ENCODE assay signal across 8 cellular contexts in genomic region chr1:1696431-1697357, GRCh38. TPM values are rescaled to one million over a fixed set of nuclear protein-coding genes. Genes with fewer than 3 reads are reported as not detected.
DNase-seq lines count a peak whose midpoint lies in the region; ATAC-seq, FAIRE-seq and TF ChIP-seq lines count a peak whose summit lies in the region.
"Not testable (repeated sequence)": the region's sequence is repeated elsewhere in the genome, so short reads cannot be mapped to it uniquely, and the experiment has no call there.

No MANE protein-coding gene starts in this region.

- not testable (repeated sequence) for H3K27me3 Mint-ChIP-seq in CD4-positive, CD25-positive, alpha-beta regulatory T cell; astrocyte (ENCODE audit: low read depth, unreplicated experiment); glutamatergic neuron (ENCODE audit: unreplicated experiment); nephron progenitor cell (ENCODE audit: low read depth, poor library complexity)

- H3K9me3 ChIP-seq in CD4-positive, CD25-positive, alpha-beta regulatory T cell (ENCODE audit: control insufficient read depth in 2 of 2, low read length in 2 of 2); Peyer's patch; astrocyte (ENCODE audit: insufficient read depth, low read depth, low read length); HepG2 (ENCODE audit: low read length): not testable (repeated sequence)

- not testable (repeated sequence) for H3K27ac ChIP-seq in CD4-positive, CD25-positive, alpha-beta regulatory T cell (ENCODE audit: insufficient read depth, low read length, poor library complexity, severe bottlenecking); Peyer's patch; astrocyte (ENCODE audit: low read depth, low read length); HepG2 (ENCODE audit: extremely low read length, insufficient read depth, low read length)

- 41% methylated on average over 10 of the region's 23 CpGs for WGBS in HepG2 (ENCODE audit: low lambda C conversion rate)

- H3K9ac ChIP-seq in astrocyte (ENCODE audit: low read length): not testable (repeated sequence)
- 0 out of 2 replicates have a peak overlapping the region, but pooled peaks have one; percentile 11 for H3K9ac ChIP-seq in HepG2 (ENCODE audit: insufficient read depth, low read depth, low read length)

- not testable (repeated sequence) for H3K79me2 ChIP-seq in astrocyte (ENCODE audit: insufficient read depth, low read length); HepG2 (ENCODE audit: insufficient read depth, low read length)

- peak overlapping the region in 1 of 4 donors; percentile 32 for H3K4me3 Mint-ChIP-seq in CD4-positive, CD25-positive, alpha-beta regulatory T cell
- peak overlapping the region; percentile 20 for H3K4me3 Mint-ChIP-seq in astrocyte (ENCODE audit: unreplicated experiment)
- H3K4me3 Mint-ChIP-seq in glutamatergic neuron (ENCODE audit: unreplicated experiment); nephron progenitor cell: not testable (repeated sequence)

- not testable (repeated sequence) for TF ChIP-seq EP300 in HepG2 (IDR thresholded peaks at IDR 0.05; ENCODE audit: low read depth in 2 of 2, low read length in 2 of 2); HepG2 (CRISPR knock-in tag; IDR thresholded peaks at IDR 0.05; ENCODE audit: borderline replicate concordance)

- not testable (repeated sequence) for H2AFZ ChIP-seq in astrocyte (ENCODE audit: low read depth, low read length); HepG2 (ENCODE audit: low read length)

- H3K4me2 ChIP-seq in astrocyte (ENCODE audit: low read length): not testable (repeated sequence)
- H3K4me2 ChIP-seq in HepG2 (ENCODE audit: low read depth, low read length): peak overlapping the region; percentile 51; the same call in 1 of the 2 replicates

- CTCF ChIA-PET in HepG2 (lab: Yijun Ruan, JAX; ENCODE audit: low intra/inter-chr PET ratio, low total read pairs): not testable (repeated sequence)

- BruUV-seq in HepG2 (replicated peaks; lab: Mats Ljungman, UMichigan): not testable (repeated sequence)

- H3K9me3 Mint-ChIP-seq in CD4-positive, CD25-positive, alpha-beta regulatory T cell; astrocyte (ENCODE audit: unreplicated experiment); glutamatergic neuron (ENCODE audit: unreplicated experiment); nephron progenitor cell: not testable (repeated sequence)

- not testable (repeated sequence) for H3K4me3 ChIP-seq in CD4-positive, CD25-positive, alpha-beta regulatory T cell (ENCODE audit: low read depth, low read length); Peyer's patch; astrocyte (ENCODE audit: insufficient read depth, low read depth, low read length); HepG2 (replicated peaks in 1 of 3; ENCODE audit: insufficient read depth in 1 of 3, low read depth in 2 of 3, low read length in 3 of 3)

- H3K27ac Mint-ChIP-seq in CD4-positive, CD25-positive, alpha-beta regulatory T cell: peak overlapping the region in 2 of 3 donors; percentile 47 to 96
- H3K27ac Mint-ChIP-seq in astrocyte (ENCODE audit: unreplicated experiment): not testable (repeated sequence)
- peak overlapping the region; percentile 52 for H3K27ac Mint-ChIP-seq in glutamatergic neuron (ENCODE audit: unreplicated experiment)
- H3K27ac Mint-ChIP-seq in nephron progenitor cell: peak overlapping the region; percentile 1

- TF ChIP-seq POLR2A in Peyer's patch (IDR thresholded peaks at IDR 0.05); HepG2 (IDR thresholded peaks at IDR 0.05; ENCODE audit: insufficient read depth in 1 of 2, low read depth in 2 of 2, low read length in 2 of 2): not testable (repeated sequence)

- not testable (repeated sequence) for H3K36me3 ChIP-seq in CD4-positive, CD25-positive, alpha-beta regulatory T cell (ENCODE audit: control insufficient read depth, insufficient read depth, low read length); Peyer's patch; astrocyte (ENCODE audit: insufficient read depth, low read length); HepG2 (replicated peaks in 1 of 2; ENCODE audit: control insufficient read depth in 1 of 2, insufficient read depth in 2 of 2, low read length in 2 of 2)

- in situ Hi-C loops in HepG2 (cut with HindIII; ENCODE audit: extremely low pct_ligation_motif_present, low pct_unique_long_range_greater_than_20kb): not testable (repeated sequence)

- H3K4me1 Mint-ChIP-seq in CD4-positive, CD25-positive, alpha-beta regulatory T cell; astrocyte (ENCODE audit: low read depth, unreplicated experiment); glutamatergic neuron (ENCODE audit: low read depth, unreplicated experiment); nephron progenitor cell: not testable (repeated sequence)

- not testable (repeated sequence) for FAIRE-seq in astrocyte (lab: Jason Lieb, UNC)
- FAIRE-seq in HepG2 (lab: Jason Lieb, UNC): peak; percentile 80

- not testable (repeated sequence) for H3K4me1 ChIP-seq in CD4-positive, CD25-positive, alpha-beta regulatory T cell (ENCODE audit: control insufficient read depth, insufficient read depth, low read length, poor library complexity, severe bottlenecking); Peyer's patch; astrocyte (ENCODE audit: insufficient read depth, low read length); HepG2 (ENCODE audit: insufficient read depth, low read length)

- not testable (repeated sequence) for H4K20me1 ChIP-seq in astrocyte (ENCODE audit: insufficient read depth, low read length); HepG2 (ENCODE audit: insufficient read depth, low read length)

- intact Hi-C loops in HepG2 (cut with micrococcal nuclease; ENCODE audit: unreplicated experiment): not testable (repeated sequence)

- not testable (repeated sequence) for TF ChIP-seq CTCF in Peyer's patch (IDR thresholded peaks at IDR 0.05); astrocyte (IDR thresholded peaks at IDR 0.05; ENCODE audit: insufficient read depth, low read depth, low read length); glutamatergic neuron (IDR thresholded peaks at IDR 0.05; ENCODE audit: partially characterized antibody, unreplicated experiment); HepG2 (CRISPR knock-in tag; IDR thresholded peaks at IDR 0.05); nephron progenitor cell (IDR thresholded peaks at IDR 0.05)

- not testable (repeated sequence) for H3K27me3 ChIP-seq in CD4-positive, CD25-positive, alpha-beta regulatory T cell (ENCODE audit: control insufficient read depth, insufficient read depth, low read length); Peyer's patch; astrocyte (ENCODE audit: insufficient read depth, low read length); HepG2 (ENCODE audit: control insufficient read depth in 1 of 2, insufficient read depth in 2 of 2, low read length in 2 of 2)

- POLR2A ChIA-PET in HepG2 (lab: Yijun Ruan, JAX): not testable (repeated sequence)

- DNase-seq in CD4-positive, CD25-positive, alpha-beta regulatory T cell; astrocyte (ENCODE audit: low read depth); glutamatergic neuron; HepG2 (ENCODE audit: low spot score); nephron progenitor cell: not testable (repeated sequence)
- peak in 2 of 3 donors; percentile 24 to 28 for DNase-seq in Peyer's patch
- DNase-seq in activated CD8-positive, alpha-beta memory T cell treated with anti-CD3 and anti-CD28 coated beads, Interleukin-2, amount 50 U/mL, for 48 hours: peak; percentile 50
- DNase-seq in stimulated activated CD8-positive, alpha-beta memory T cell treated with anti-CD3 and anti-CD28 coated beads, Interleukin-4, amount 100 ng/mL, for 48 hours: peak; percentile 19

- not testable (repeated sequence) for H3K36me3 Mint-ChIP-seq in CD4-positive, CD25-positive, alpha-beta regulatory T cell; astrocyte (ENCODE audit: low read depth, unreplicated experiment); glutamatergic neuron (ENCODE audit: unreplicated experiment); nephron progenitor cell (ENCODE audit: low read depth)

- ATAC-seq in CD4-positive, CD25-positive, alpha-beta regulatory T cell (ENCODE audit: low read depth in 2 of 2): not testable (repeated sequence)
- peak; percentile 4 for ATAC-seq in HepG2

- TF ChIP-seq RAD21 in HepG2 (CRISPR knock-in tag; IDR thresholded peaks at IDR 0.05): not testable (repeated sequence)

RNA-seq across cellular contexts. Expression of gene SLC35E2B, which starts 4.1 kb away (rescaled TPM):
- total RNA-seq in CD4-positive, CD25-positive, alpha-beta regulatory T cell: 77.6 TPM
- polyA plus RNA-seq in CD4-positive, CD25-positive, alpha-beta regulatory T cell: 10 to 100 TPM; 25.8 to 32.0 (median 30.6) TPM
- 100 to 1,000 TPM in 2 of 4 donors, 10 to 100 TPM in 2; 76.9 to 132 (median 103) TPM for total RNA-seq in Peyer's patch
- total RNA-seq in astrocyte: 45.1 and 47.7 TPM in 2 replicates
- total RNA-seq in glutamatergic neuron (ENCODE audit: unreplicated experiment): 151 TPM
- 10.2 and 14.1 TPM in 2 replicates for total RNA-seq in HepG2 (2016; rRNA removed; fragmentation: Illumina TruSeq; extraction: Trizol)
- 6.4 and 6.9 TPM in 2 replicates for total RNA-seq in HepG2 (2016; cell fraction: cytosol; rRNA removed; fragmentation: Illumina TruSeq; extraction: Trizol; ENCODE audit: low read depth)
- total RNA-seq in HepG2 (2016; cell fraction: insoluble cytoplasmic fraction; rRNA removed; fragmentation: Illumina TruSeq; extraction: Trizol): 8.0 and 14.4 TPM in 2 replicates
- 9.4 and 10.0 TPM in 2 replicates for total RNA-seq in HepG2 (2016; cell fraction: membrane; rRNA removed; fragmentation: Illumina TruSeq; extraction: Trizol)
- 15.3 and 21.0 TPM in 2 replicates for total RNA-seq in HepG2 (2016; cell fraction: nucleus; rRNA removed; fragmentation: Illumina TruSeq; extraction: Trizol)
- polyA plus RNA-seq in HepG2 (2011; rRNA removed): 19.7 and 25.8 TPM in 2 replicates
- polyA plus RNA-seq in HepG2 (2011; cell fraction: cytosol; rRNA removed): 14.2 and 15.2 TPM in 2 replicates
- polyA plus RNA-seq in HepG2 (2011; cell fraction: nucleus; rRNA removed): 73.9 and 74.2 TPM in 2 replicates
- 16.8 and 19.4 TPM in 2 replicates for polyA plus RNA-seq in HepG2 (2012)
- polyA plus RNA-seq in HepG2 (2016; cell fraction: cytosol; fragmentation: Illumina TruSeq; extraction: Trizol; ENCODE audit: low read depth): 2.0 TPM in 2 replicates
- 10.1 and 12.8 TPM in 2 replicates for polyA plus RNA-seq in HepG2 (2016; cell fraction: insoluble cytoplasmic fraction; fragmentation: Illumina TruSeq; extraction: Trizol; ENCODE audit: low read depth)
- 5.9 and 6.3 TPM in 2 replicates for polyA plus RNA-seq in HepG2 (2016; cell fraction: membrane; fragmentation: Illumina TruSeq; extraction: Trizol; ENCODE audit: low read depth)
- 59.0 and 64.5 TPM in 2 replicates for polyA plus RNA-seq in HepG2 (2016; cell fraction: nucleus; fragmentation: Illumina TruSeq; extraction: Trizol; ENCODE audit: insufficient read depth, low read depth)
- 23.7 and 29.9 TPM in 2 replicates for polyA minus RNA-seq in HepG2 (2011; rRNA and poly(A)+ RNA removed; ENCODE audit: low replicate concordance)
- 12.5 and 12.9 TPM in 2 replicates for polyA minus RNA-seq in HepG2 (2011; cell fraction: cytosol; rRNA and poly(A)+ RNA removed)
- 19.1 and 24.4 TPM in 2 replicates for polyA minus RNA-seq in HepG2 (2011; cell fraction: nucleus; rRNA and poly(A)+ RNA removed)

RNA-seq across cellular contexts. Expression of gene CDK11A, which starts 27.5 kb away (rescaled TPM):
- 212 TPM for total RNA-seq in CD4-positive, CD25-positive, alpha-beta regulatory T cell
- 10 to 100 TPM; 10.2 to 30.4 (median 15.3) TPM for polyA plus RNA-seq in CD4-positive, CD25-positive, alpha-beta regulatory T cell
- total RNA-seq in Peyer's patch (100 to 1,000 TPM; 129 to 269 (median 199) TPM), astrocyte (30.3 and 35.3 TPM in 2 replicates), glutamatergic neuron (ENCODE audit: unreplicated experiment) (62.8 TPM), HepG2 (2016; rRNA removed; fragmentation: Illumina TruSeq; extraction: Trizol) (4.7 and 17.9 TPM in 2 replicates)
- total RNA-seq in HepG2 (2016; cell fraction: cytosol; rRNA removed; fragmentation: Illumina TruSeq; extraction: Trizol; ENCODE audit: low read depth): 26.1 and 31.2 TPM in 2 replicates
- total RNA-seq in HepG2 (2016; cell fraction: insoluble cytoplasmic fraction; rRNA removed; fragmentation: Illumina TruSeq; extraction: Trizol): 4.9 and 21.2 TPM in 2 replicates
- 6.7 TPM in 2 replicates for total RNA-seq in HepG2 (2016; cell fraction: membrane; rRNA removed; fragmentation: Illumina TruSeq; extraction: Trizol)
- 29.5 and 30.0 TPM in 2 replicates for total RNA-seq in HepG2 (2016; cell fraction: nucleus; rRNA removed; fragmentation: Illumina TruSeq; extraction: Trizol)
- 11.2 and 14.2 TPM in 2 replicates for polyA plus RNA-seq in HepG2 (2011; rRNA removed)
- polyA plus RNA-seq in HepG2 (2011; cell fraction: cytosol; rRNA removed): 2.1 and 5.1 TPM in 2 replicates
- polyA plus RNA-seq in HepG2 (2011; cell fraction: nucleus; rRNA removed): 158 and 182 TPM in 2 replicates
- polyA plus RNA-seq in HepG2 (2012): 22.5 and 32.0 TPM in 2 replicates
- polyA plus RNA-seq in HepG2 (2016; cell fraction: cytosol; fragmentation: Illumina TruSeq; extraction: Trizol; ENCODE audit: low read depth): 3.1 and 4.1 TPM in 2 replicates
- 7.1 and 9.9 TPM in 2 replicates for polyA plus RNA-seq in HepG2 (2016; cell fraction: insoluble cytoplasmic fraction; fragmentation: Illumina TruSeq; extraction: Trizol; ENCODE audit: low read depth)
- polyA plus RNA-seq in HepG2 (2016; cell fraction: membrane; fragmentation: Illumina TruSeq; extraction: Trizol; ENCODE audit: low read depth): 3.9 and 4.2 TPM in 2 replicates
- 134 and 148 TPM in 2 replicates for polyA plus RNA-seq in HepG2 (2016; cell fraction: nucleus; fragmentation: Illumina TruSeq; extraction: Trizol; ENCODE audit: insufficient read depth, low read depth)
- 8.3 and 9.0 TPM in 2 replicates for polyA minus RNA-seq in HepG2 (2011; rRNA and poly(A)+ RNA removed; ENCODE audit: low replicate concordance)
- 64.2 and 65.9 TPM in 2 replicates for polyA minus RNA-seq in HepG2 (2011; cell fraction: cytosol; rRNA and poly(A)+ RNA removed)
- polyA minus RNA-seq in HepG2 (2011; cell fraction: nucleus; rRNA and poly(A)+ RNA removed): 24.2 and 24.7 TPM in 2 replicates

RNA-seq across cellular contexts. Expression of gene CDK11B, which starts 37.9 kb away (rescaled TPM):
- 47.2 TPM for total RNA-seq in CD4-positive, CD25-positive, alpha-beta regulatory T cell
- 10 to 100 TPM in 1 of 4 donors, 1 to 10 TPM in 3; 9.3 to 11.3 (median 9.7) TPM for polyA plus RNA-seq in CD4-positive, CD25-positive, alpha-beta regulatory T cell
- total RNA-seq in Peyer's patch (100 to 1,000 TPM in 1 of 4 donors, 10 to 100 TPM in 3; 25.7 to 124 (median 40.9) TPM), astrocyte (21.1 and 23.4 TPM in 2 replicates), glutamatergic neuron (ENCODE audit: unreplicated experiment) (32.7 TPM), HepG2 (2016; rRNA removed; fragmentation: Illumina TruSeq; extraction: Trizol) (12.4 and 15.1 TPM in 2 replicates)
- total RNA-seq in HepG2 (2016; cell fraction: cytosol; rRNA removed; fragmentation: Illumina TruSeq; extraction: Trizol; ENCODE audit: low read depth): 2.3 and 3.1 TPM in 2 replicates
- total RNA-seq in HepG2 (2016; cell fraction: insoluble cytoplasmic fraction; rRNA removed; fragmentation: Illumina TruSeq; extraction: Trizol): 9.4 and 16.6 TPM in 2 replicates
- total RNA-seq in HepG2 (2016; cell fraction: membrane; rRNA removed; fragmentation: Illumina TruSeq; extraction: Trizol): 3.6 and 4.3 TPM in 2 replicates
- total RNA-seq in HepG2 (2016; cell fraction: nucleus; rRNA removed; fragmentation: Illumina TruSeq; extraction: Trizol): 11.2 TPM in 2 replicates
- 3.6 and 3.9 TPM in 2 replicates for polyA plus RNA-seq in HepG2 (2011; rRNA removed)
- polyA plus RNA-seq in HepG2 (2011; cell fraction: cytosol; rRNA removed): 3.1 TPM in 2 replicates
- 20.3 and 22.5 TPM in 2 replicates for polyA plus RNA-seq in HepG2 (2011; cell fraction: nucleus; rRNA removed)
- 15.9 and 17.5 TPM in 2 replicates for polyA plus RNA-seq in HepG2 (2012)
- 1.4 and 2.2 TPM in 2 replicates for polyA plus RNA-seq in HepG2 (2016; cell fraction: cytosol; fragmentation: Illumina TruSeq; extraction: Trizol; ENCODE audit: low read depth)
- polyA plus RNA-seq in HepG2 (2016; cell fraction: insoluble cytoplasmic fraction; fragmentation: Illumina TruSeq; extraction: Trizol; ENCODE audit: low read depth): 21.8 and 26.2 TPM in 2 replicates
- 4.1 TPM in 2 replicates for polyA plus RNA-seq in HepG2 (2016; cell fraction: membrane; fragmentation: Illumina TruSeq; extraction: Trizol; ENCODE audit: low read depth)
- 56.5 and 61.8 TPM in 2 replicates for polyA plus RNA-seq in HepG2 (2016; cell fraction: nucleus; fragmentation: Illumina TruSeq; extraction: Trizol; ENCODE audit: insufficient read depth, low read depth)
- 2.6 and 3.1 TPM in 2 replicates for polyA minus RNA-seq in HepG2 (2011; rRNA and poly(A)+ RNA removed; ENCODE audit: low replicate concordance)
- 2.2 and 3.0 TPM in 2 replicates for polyA minus RNA-seq in HepG2 (2011; cell fraction: cytosol; rRNA and poly(A)+ RNA removed)
- 3.1 and 3.4 TPM in 2 replicates for polyA minus RNA-seq in HepG2 (2011; cell fraction: nucleus; rRNA and poly(A)+ RNA removed)
